20 cellular contexts compared by ENCODE assay signal in the genomic region with DNA sequence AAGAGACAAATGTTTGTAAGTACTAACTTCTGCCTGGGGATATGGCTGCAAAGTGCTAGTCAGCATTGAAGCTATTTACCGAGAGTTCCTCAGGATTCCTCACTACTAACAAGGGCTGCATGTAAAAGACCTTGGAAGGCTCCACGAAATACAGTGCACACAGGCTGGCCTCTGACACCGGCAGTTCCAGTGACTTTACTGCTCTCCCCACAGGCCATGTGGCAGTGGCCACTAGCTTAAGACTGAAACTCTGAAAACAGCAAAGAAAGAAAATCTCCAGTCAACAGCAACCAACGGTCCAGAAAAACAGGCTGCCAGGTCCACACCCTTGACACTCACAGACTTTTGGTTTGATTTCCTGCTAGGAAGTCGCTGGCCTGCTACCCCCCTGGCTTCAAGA. TPM values are rescaled to one million over a fixed set of nuclear protein-coding genes. Genes with fewer than 3 reads are reported as not detected.
DNase-seq lines count a peak whose midpoint lies in the region; TF ChIP-seq lines count a peak whose summit lies in the region.
"Had no signal": no experiment of that assay in that cellular context is flagged by ENCODE, and none has a peak within 500 bp of the region (broad histone marks: within the 10 kb centered on the region; RNA-seq: fewer than 3 reads in every experiment).

No MANE protein-coding gene starts in this region.

- H3K4me3 ChIP-seq in Loucy (ENCODE audit: low read length, poor library complexity, severe bottlenecking), result peak overlapping the region; percentile 56
- no peak overlapping the region for H3K4me3 ChIP-seq in endodermal cell (ENCODE audit: low read length)
- H3K4me3 ChIP-seq in hepatocyte, result no peak overlapping the region
- H3K4me3 ChIP-seq: body of pancreas, sigmoid colon had no signal

- peaks cover 10% of the 10 kb centered on the region for H3F3A ChIP-seq in Loucy (ENCODE audit: low read depth)

- H3K9me2 ChIP-seq in Loucy (replicated peaks; ENCODE audit: low read depth, low read length), result no peaks in the 10 kb centered on the region
- H3K9me2 ChIP-seq in hepatocyte (replicated peaks; ENCODE audit: insufficient read depth), result no peaks in the 10 kb centered on the region

- no peak overlapping the region for H3K27ac ChIP-seq in endodermal cell (ENCODE audit: low read depth, low read length)
- no peak overlapping the region for H3K27ac ChIP-seq in hepatocyte
- H3K27ac ChIP-seq: 22Rv1, body of pancreas, sigmoid colon had no signal

- 63 to 83% methylated on average over 5 of the region's 5 CpGs for WGBS in endodermal cell (ENCODE audit: insufficient coverage in 1 of 2, insufficient read length in 1 of 2), 2 experiments
- 45% methylated on average over 5 of the region's 5 CpGs for WGBS in hepatocyte (ENCODE audit: low lambda C conversion rate, missing lambda C conversion rate)

- H3K36me3 ChIP-seq in Loucy (ENCODE audit: insufficient read depth, low read length) (peaks cover 1% of the 10 kb centered on the region; the same call in 1 of the 2 replicates), endodermal cell (ENCODE audit: control insufficient read depth, insufficient read depth, low read length) (peaks cover 1% of the 10 kb centered on the region), hepatocyte (replicated peaks; ENCODE audit: insufficient read depth, low read depth) (no peaks in the 10 kb centered on the region)
- H3K36me3 ChIP-seq: sigmoid colon had no signal

- peak overlapping the region; percentile 54 for H3K27ac Mint-ChIP-seq in T-helper 1 cell treated with Interleukin-12 subunit alpha and Interleukin-12 subunit beta and Interleukin-4 antibody, amounts not matched to agents 30 μg/mL and 1 μg/mL, for 36 hours
- H3K27ac Mint-ChIP-seq in endodermal cell (peak overlapping the region; percentile 46), osteocyte (ENCODE audit: unreplicated experiment) (peak overlapping the region; percentile 21)

- H3K36me3 Mint-ChIP-seq in T-helper 1 cell treated with Interleukin-12 subunit alpha and Interleukin-12 subunit beta and Interleukin-4 antibody, amounts not matched to agents 30 μg/mL and 1 μg/mL, for 36 hours (ENCODE audit: low read depth), result peaks cover 8% of the 10 kb centered on the region
- H3K36me3 Mint-ChIP-seq in endodermal cell (ENCODE audit: low read depth) (no peaks in the 10 kb centered on the region), osteocyte (ENCODE audit: unreplicated experiment) (no peaks in the 10 kb centered on the region)

- 0 out of 2 replicates have a peak overlapping the region, but pooled peaks have one; percentile 24 for H2AFZ ChIP-seq in Loucy (ENCODE audit: low read length)
- H2AFZ ChIP-seq in hepatocyte, result no peak overlapping the region

- DNase-seq in T-helper 1 cell, result no peak
- no peak for DNase-seq in endodermal cell
- DNase-seq in osteocyte (ENCODE audit: extremely low spot score, unreplicated experiment), result no peak
- DNase-seq in hepatocyte (ENCODE audit: low spot score), result no peak
- DNase-seq in stimulated activated CD4-positive, alpha-beta T cell treated with anti-CD3 and anti-CD28 coated beads, Interleukin-2, amount 100 ng/mL, for 48 hours, result no peak
- no peak for DNase-seq in medulla oblongata (ENCODE audit: extremely low spot score)
- DNase-seq: activated CD4-positive, alpha-beta T cell treated with anti-CD3 and anti-CD28 coated beads for 36 hours; body of pancreas; head of caudate nucleus; kidney glomerular epithelial cell; NCI-H446; OCI-M1; sigmoid colon; stimulated activated CD4-positive, alpha-beta T cell treated with anti-CD3 and anti-CD28 coated beads, Interleukin-4, amount 100 ng/mL, for 24 hours; stimulated activated naive CD4-positive, alpha-beta T cell; SW 1271 had no signal

- H3K4me1 ChIP-seq in Loucy (ENCODE audit: insufficient read depth, low read length, poor library complexity, severe bottlenecking) (peaks cover 89% of the 10 kb centered on the region), endodermal cell (ENCODE audit: control insufficient read depth, insufficient read depth, low read length) (no peaks in the 10 kb centered on the region), hepatocyte (ENCODE audit: insufficient read depth) (no peaks in the 10 kb centered on the region)
- H3K4me1 ChIP-seq: body of pancreas had no signal

- no peaks in the 10 kb centered on the region for H3K9me3 Mint-ChIP-seq in T-helper 1 cell treated with Interleukin-12 subunit alpha and Interleukin-12 subunit beta and Interleukin-4 antibody, amounts not matched to agents 30 μg/mL and 1 μg/mL, for 36 hours
- H3K9me3 Mint-ChIP-seq in endodermal cell (no peaks in the 10 kb centered on the region), osteocyte (ENCODE audit: unreplicated experiment) (no peaks in the 10 kb centered on the region)
- H3K9me3 Mint-ChIP-seq: IgD-negative memory B cell had no signal

- peaks cover 35% of the 10 kb centered on the region for H3K4me1 Mint-ChIP-seq in T-helper 1 cell treated with Interleukin-12 subunit alpha and Interleukin-12 subunit beta and Interleukin-4 antibody, amounts not matched to agents 30 μg/mL and 1 μg/mL, for 36 hours (ENCODE audit: low read depth)
- H3K4me1 Mint-ChIP-seq in endodermal cell, result peaks cover 23% of the 10 kb centered on the region
- peaks cover 16% of the 10 kb centered on the region for H3K4me1 Mint-ChIP-seq in osteocyte (ENCODE audit: unreplicated experiment)

- H3K4me2 ChIP-seq in Loucy (ENCODE audit: low read depth, low read length, poor library complexity, severe bottlenecking), result peak overlapping the region; percentile 91
- no peak overlapping the region for H3K4me2 ChIP-seq in hepatocyte

- peaks cover 86% of the 10 kb centered on the region for H3K79me2 ChIP-seq in Loucy (ENCODE audit: insufficient read depth, low read length)
- peaks cover 22% of the 10 kb centered on the region for H3K79me2 ChIP-seq in hepatocyte

- no peak for TF ChIP-seq CTCF in Loucy (conservative IDR thresholded peaks at IDR 0.05; ENCODE audit: low read length)
- no peak for TF ChIP-seq CTCF in endodermal cell (conservative IDR thresholded peaks at IDR 0.05)
- no peak for TF ChIP-seq CTCF in osteocyte (IDR thresholded peaks at IDR 0.05)
- TF ChIP-seq CTCF in hepatocyte (IDR thresholded peaks at IDR 0.05; ENCODE audit: poor library complexity), result no peak

- H3K9me3 ChIP-seq in Loucy (ENCODE audit: insufficient read depth, low read depth, low read length) (no peaks in the 10 kb centered on the region), endodermal cell (ENCODE audit: control insufficient read depth, low read length) (no peaks in the 10 kb centered on the region), hepatocyte (ENCODE audit: low read depth) (no peaks in the 10 kb centered on the region)
- H3K9me3 ChIP-seq: body of pancreas, sigmoid colon had no signal

- H3K27me3 Mint-ChIP-seq in T-helper 1 cell treated with Interleukin-12 subunit alpha and Interleukin-12 subunit beta and Interleukin-4 antibody, amounts not matched to agents 30 μg/mL and 1 μg/mL, for 36 hours (ENCODE audit: low read depth), result no peaks in the 10 kb centered on the region
- H3K27me3 Mint-ChIP-seq in endodermal cell (ENCODE audit: insufficient read depth), result no peaks in the 10 kb centered on the region
- H3K27me3 Mint-ChIP-seq in osteocyte (ENCODE audit: unreplicated experiment), result no peaks in the 10 kb centered on the region
- H3K27me3 Mint-ChIP-seq: activated CD4-positive, alpha-beta T cell treated with anti-CD3 and anti-CD28 coated beads for 36 hours; IgD-negative memory B cell had no signal

- H3K27me3 ChIP-seq in Loucy (ENCODE audit: insufficient read depth, low read length, poor library complexity, severe bottlenecking), result no peaks in the 10 kb centered on the region
- no peaks in the 10 kb centered on the region for H3K27me3 ChIP-seq in endodermal cell (ENCODE audit: control insufficient read depth, insufficient read depth, low read length, poor library complexity, severe bottlenecking)
- H3K27me3 ChIP-seq in hepatocyte, result no peaks in the 10 kb centered on the region
- H3K27me3 ChIP-seq: body of pancreas, sigmoid colon had no signal

- H4K20me1 ChIP-seq in Loucy (ENCODE audit: insufficient read depth, low read length, poor library complexity, severe bottlenecking) (no peaks in the 10 kb centered on the region), hepatocyte (ENCODE audit: insufficient read depth, poor library complexity, severe bottlenecking) (no peaks in the 10 kb centered on the region)

- peak overlapping the region; percentile 87 for H3K9ac ChIP-seq in Loucy (ENCODE audit: low read depth, low read length, poor library complexity, severe bottlenecking)
- H3K9ac ChIP-seq in endodermal cell (ENCODE audit: extremely low read depth, low read length, poor library complexity, severe bottlenecking), result no peak overlapping the region

- peak overlapping the region; percentile 0 for H3K4me3 Mint-ChIP-seq in T-helper 1 cell treated with Interleukin-12 subunit alpha and Interleukin-12 subunit beta and Interleukin-4 antibody, amounts not matched to agents 30 μg/mL and 1 μg/mL, for 36 hours
- H3K4me3 Mint-ChIP-seq in endodermal cell (no peak overlapping the region), osteocyte (ENCODE audit: unreplicated experiment) (no peak overlapping the region)
- H3K4me3 Mint-ChIP-seq: activated CD4-positive, alpha-beta T cell treated with anti-CD3 and anti-CD28 coated beads for 36 hours had no signal

RNA-seq across cellular contexts. Expression of a gene that starts 11.1 kb away (rescaled TPM):
- total RNA-seq in endodermal cell, result 10 to 100 TPM; 13.0 to 17.8 TPM
- 7.7 TPM for polyA plus RNA-seq in endodermal cell (2013, experiment 1 of 2)
- 8.6 TPM for polyA plus RNA-seq in endodermal cell (2013, experiment 2 of 2)
- total RNA-seq in osteocyte, result 2.8 and 4.0 TPM in 2 replicates
- 10.1 and 12.9 TPM in 2 replicates for total RNA-seq in hepatocyte
- polyA plus RNA-seq in hepatocyte, result 5.6 and 7.1 TPM in 2 replicates
